Comparison of ENCODE assay signal across 1 cellular context in the genomic region with DNA sequence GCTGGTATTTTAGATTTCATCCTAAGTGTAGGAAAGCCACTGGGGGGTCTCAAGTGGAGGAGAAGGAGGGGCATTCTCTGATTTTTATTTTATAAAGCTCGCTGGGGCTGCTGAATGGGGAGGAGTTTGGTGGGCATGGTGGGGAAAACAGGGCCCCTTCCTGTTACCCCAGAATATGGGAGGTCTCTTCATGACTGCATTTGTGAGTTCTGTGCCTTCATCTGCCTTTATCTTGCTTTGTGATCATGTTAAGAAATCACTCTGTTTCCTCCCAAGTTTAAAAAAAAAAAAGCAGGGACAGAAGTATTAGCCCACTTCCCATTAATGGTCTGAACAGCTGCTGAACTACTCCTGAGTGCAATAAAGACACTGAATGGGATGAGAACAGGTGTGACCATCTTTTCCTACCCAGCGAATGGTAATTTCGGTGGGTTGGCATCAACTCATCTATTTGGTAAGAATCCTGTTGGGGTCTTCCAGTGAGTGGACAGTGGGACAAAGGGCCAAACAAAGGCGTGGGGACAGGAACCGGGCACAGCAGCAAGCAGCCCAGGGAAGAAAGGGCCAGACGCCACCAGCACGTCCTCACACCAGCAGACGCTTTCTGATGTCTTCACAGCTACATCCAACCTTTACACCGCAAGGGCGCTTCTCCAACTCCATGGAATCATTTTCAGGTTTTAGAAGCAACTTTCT.
TF ChIP-seq lines count a peak whose summit lies in the region.

No MANE protein-coding gene starts in this region.

TF ChIP-seq in K562, 482 proteins besides CTCF, POLR2A, EP300 and RAD21 (continued from another document):
- TF ChIP-seq FOXO4 (CRISPR knock-in tag; IDR thresholded peaks at IDR 0.05) (no peak), MCM3 (IDR thresholded peaks at IDR 0.05) (no peak; the same call in 1 of the 2 replicates), ZNF511 (CRISPR knock-in tag; IDR thresholded peaks at IDR 0.05) (no peak), FOSL1 (tag; conservative IDR thresholded peaks at IDR 0.05) (no peak), ZNF780A (CRISPR knock-in tag; IDR thresholded peaks at IDR 0.05) (no peak)
- TF ChIP-seq, protein P1, sequence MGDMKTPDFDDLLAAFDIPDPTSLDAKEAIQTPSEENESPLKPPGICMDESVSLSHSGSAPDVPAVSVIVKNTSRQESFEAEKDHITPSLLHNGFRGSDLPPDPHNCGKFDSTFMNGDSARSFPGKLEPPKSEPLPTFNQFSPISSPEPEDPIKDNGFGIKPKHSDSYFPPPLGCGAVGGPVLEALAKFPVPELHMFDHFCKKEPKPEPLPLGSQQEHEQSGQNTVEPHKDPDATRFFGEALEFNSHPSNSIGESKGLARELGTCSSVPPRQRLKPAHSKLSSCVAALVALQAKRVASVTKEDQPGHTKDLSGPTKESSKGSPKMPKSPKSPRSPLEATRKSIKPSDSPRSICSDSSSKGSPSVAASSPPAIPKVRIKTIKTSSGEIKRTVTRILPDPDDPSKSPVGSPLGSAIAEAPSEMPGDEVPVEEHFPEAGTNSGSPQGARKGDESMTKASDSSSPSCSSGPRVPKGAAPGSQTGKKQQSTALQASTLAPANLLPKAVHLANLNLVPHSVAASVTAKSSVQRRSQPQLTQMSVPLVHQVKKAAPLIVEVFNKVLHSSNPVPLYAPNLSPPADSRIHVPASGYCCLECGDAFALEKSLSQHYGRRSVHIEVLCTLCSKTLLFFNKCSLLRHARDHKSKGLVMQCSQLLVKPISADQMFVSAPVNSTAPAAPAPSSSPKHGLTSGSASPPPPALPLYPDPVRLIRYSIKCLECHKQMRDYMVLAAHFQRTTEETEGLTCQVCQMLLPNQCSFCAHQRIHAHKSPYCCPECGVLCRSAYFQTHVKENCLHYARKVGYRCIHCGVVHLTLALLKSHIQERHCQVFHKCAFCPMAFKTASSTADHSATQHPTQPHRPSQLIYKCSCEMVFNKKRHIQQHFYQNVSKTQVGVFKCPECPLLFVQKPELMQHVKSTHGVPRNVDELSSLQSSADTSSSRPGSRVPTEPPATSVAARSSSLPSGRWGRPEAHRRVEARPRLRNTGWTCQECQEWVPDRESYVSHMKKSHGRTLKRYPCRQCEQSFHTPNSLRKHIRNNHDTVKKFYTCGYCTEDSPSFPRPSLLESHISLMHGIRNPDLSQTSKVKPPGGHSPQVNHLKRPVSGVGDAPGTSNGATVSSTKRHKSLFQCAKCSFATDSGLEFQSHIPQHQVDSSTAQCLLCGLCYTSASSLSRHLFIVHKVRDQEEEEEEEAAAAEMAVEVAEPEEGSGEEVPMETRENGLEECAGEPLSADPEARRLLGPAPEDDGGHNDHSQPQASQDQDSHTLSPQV (IDR thresholded peaks at IDR 0.05) = no peak
- TF ChIP-seq, protein P2, sequence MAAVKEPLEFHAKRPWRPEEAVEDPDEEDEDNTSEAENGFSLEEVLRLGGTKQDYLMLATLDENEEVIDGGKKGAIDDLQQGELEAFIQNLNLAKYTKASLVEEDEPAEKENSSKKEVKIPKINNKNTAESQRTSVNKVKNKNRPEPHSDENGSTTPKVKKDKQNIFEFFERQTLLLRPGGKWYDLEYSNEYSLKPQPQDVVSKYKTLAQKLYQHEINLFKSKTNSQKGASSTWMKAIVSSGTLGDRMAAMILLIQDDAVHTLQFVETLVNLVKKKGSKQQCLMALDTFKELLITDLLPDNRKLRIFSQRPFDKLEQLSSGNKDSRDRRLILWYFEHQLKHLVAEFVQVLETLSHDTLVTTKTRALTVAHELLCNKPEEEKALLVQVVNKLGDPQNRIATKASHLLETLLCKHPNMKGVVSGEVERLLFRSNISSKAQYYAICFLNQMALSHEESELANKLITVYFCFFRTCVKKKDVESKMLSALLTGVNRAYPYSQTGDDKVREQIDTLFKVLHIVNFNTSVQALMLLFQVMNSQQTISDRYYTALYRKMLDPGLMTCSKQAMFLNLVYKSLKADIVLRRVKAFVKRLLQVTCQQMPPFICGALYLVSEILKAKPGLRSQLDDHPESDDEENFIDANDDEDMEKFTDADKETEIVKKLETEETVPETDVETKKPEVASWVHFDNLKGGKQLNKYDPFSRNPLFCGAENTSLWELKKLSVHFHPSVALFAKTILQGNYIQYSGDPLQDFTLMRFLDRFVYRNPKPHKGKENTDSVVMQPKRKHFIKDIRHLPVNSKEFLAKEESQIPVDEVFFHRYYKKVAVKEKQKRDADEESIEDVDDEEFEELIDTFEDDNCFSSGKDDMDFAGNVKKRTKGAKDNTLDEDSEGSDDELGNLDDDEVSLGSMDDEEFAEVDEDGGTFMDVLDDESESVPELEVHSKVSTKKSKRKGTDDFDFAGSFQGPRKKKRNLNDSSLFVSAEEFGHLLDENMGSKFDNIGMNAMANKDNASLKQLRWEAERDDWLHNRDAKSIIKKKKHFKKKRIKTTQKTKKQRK (IDR thresholded peaks at IDR 0.05; ENCODE audit: borderline replicate concordance, low read depth, low read length) = no peak
